9 cellular contexts compared by ENCODE assay signal in the genomic region with DNA sequence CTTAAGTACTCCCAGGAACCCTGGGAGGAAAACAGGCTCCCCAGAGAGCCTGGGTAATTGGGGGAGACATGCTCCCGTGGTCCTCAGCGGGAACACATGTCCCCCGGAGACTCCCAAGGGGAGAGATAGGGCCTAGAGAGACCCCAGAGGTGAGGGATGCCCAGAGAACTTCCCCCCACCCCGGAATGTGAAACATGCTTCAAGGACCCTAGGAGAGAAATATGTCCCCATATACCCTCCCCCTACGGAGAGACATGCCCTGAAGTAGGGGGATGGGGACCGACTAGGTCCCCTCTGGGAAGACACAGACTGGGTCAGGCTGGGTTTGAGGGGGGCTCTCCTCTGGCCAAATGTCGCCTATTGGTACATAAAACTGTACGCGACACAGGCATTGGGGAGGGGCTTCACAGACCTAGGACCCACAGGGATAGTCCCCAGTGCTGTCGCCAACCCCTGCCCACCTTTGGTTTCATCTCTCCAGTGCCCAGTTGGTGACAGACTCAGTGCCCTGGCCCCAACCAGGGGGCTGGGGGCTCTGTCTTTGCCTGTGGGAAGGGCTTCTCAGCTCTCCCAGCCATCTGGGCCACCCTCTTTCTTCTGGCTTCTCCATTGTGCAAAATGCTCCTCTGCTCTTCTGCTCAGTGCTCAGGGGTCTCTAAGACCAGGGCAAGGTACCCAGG.
A peak's percentile ranks its signal among the peaks of the same experiment; 100 is the strongest.
DNase-seq lines count a peak whose midpoint lies in the region; ATAC-seq and TF ChIP-seq lines count a peak whose summit lies in the region.
"Had no signal": no experiment of that assay in that cellular context is flagged by ENCODE, and none has a peak within 500 bp of the region (broad histone marks: within the 10 kb centered on the region; RNA-seq: fewer than 3 reads in every experiment).

No MANE protein-coding gene starts in this region.

- no peaks in the 10 kb centered on the region for H3K9me3 Mint-ChIP-seq in nephron progenitor cell

- peak overlapping the region; percentile 100 for H3K27ac ChIP-seq in C4-2B
- no peak overlapping the region for H3K27ac ChIP-seq in HEK293 (ENCODE audit: extremely low read depth, low read depth, low read length)
- H3K27ac ChIP-seq in coronary artery, result peak overlapping the region; percentile 91 to 93

- H3K36me3 ChIP-seq in HEK293 (ENCODE audit: control insufficient read depth in 2 of 2, insufficient read depth in 1 of 2, low read length in 2 of 2), result no peaks in the 10 kb centered on the region

- no peak overlapping the region for H3K27ac Mint-ChIP-seq in nephron progenitor cell

- H3K36me3 Mint-ChIP-seq in nephron progenitor cell (ENCODE audit: low read depth), result no peaks in the 10 kb centered on the region

- POLR2A ChIA-PET in HEK293 (lab: Yijun Ruan, JAX), result no interaction called here

- DNase-seq in coronary artery (ENCODE audit: low spot score) (no peak), nephron progenitor cell (no peak), NCI-H2107 (lab: John Stamatoyannopoulos, UW) (no peak)
- DNase-seq: activated CD4-positive, alpha-beta T cell treated with anti-CD3 and anti-CD28 coated beads, Interleukin-2, amount 50 U/mL, for 48 hours had no signal

- no peaks in the 10 kb centered on the region for H3K9me3 ChIP-seq in HEK293 (ENCODE audit: control insufficient read depth, insufficient read depth, low read depth, low read length)

- H3K4me1 ChIP-seq in HEK293 (ENCODE audit: control insufficient read depth, insufficient read depth, low read length), result peaks cover 7% of the 10 kb centered on the region

- TF ChIP-seq CTCF in C4-2B (conservative IDR thresholded peaks at IDR 0.05), result no peak
- TF ChIP-seq CTCF in HEK293 (tag by site-specific recombination; IDR thresholded peaks at IDR 0.05), result no peak
- no peak for TF ChIP-seq CTCF in coronary artery (IDR thresholded peaks at IDR 0.05)
- TF ChIP-seq CTCF in nephron progenitor cell (IDR thresholded peaks at IDR 0.05), result no peak

- CTCF ChIA-PET in HEK293 (lab: Yijun Ruan, JAX), result no interaction called here

- no peak for ATAC-seq in GM19463 (IDR thresholded peaks at IDR 0.05; ENCODE audit: unreplicated experiment)
- no peak for ATAC-seq in HG02870 (IDR thresholded peaks at IDR 0.05; ENCODE audit: unreplicated experiment)
- ATAC-seq in GM21423 (IDR thresholded peaks at IDR 0.05; ENCODE audit: unreplicated experiment), result no peak

- H3K4me1 Mint-ChIP-seq in nephron progenitor cell, result peaks cover 28% of the 10 kb centered on the region

- H3K4me3 Mint-ChIP-seq in nephron progenitor cell, result peak overlapping the region; percentile 60

- H3K27me3 Mint-ChIP-seq in nephron progenitor cell (ENCODE audit: low read depth, poor library complexity), result no peaks in the 10 kb centered on the region

- H3K4me3 ChIP-seq in HEK293 (ENCODE audit: low read depth, low read length) (no peak overlapping the region), coronary artery (no peak overlapping the region)

TF ChIP-seq in HEK293, 187 proteins besides CTCF, POLR2A, EP300 and RAD21:
- TF ChIP-seq IKZF3 (tag by site-specific recombination; IDR thresholded peaks at IDR 0.05) (0 out of 2 replicates have a peak, but pooled peaks have one; percentile 43), ZNF654 (tag by site-specific recombination; IDR thresholded peaks at IDR 0.05; ENCODE audit: low read depth) (no peak), ZFP41 (tag by site-specific recombination; IDR thresholded peaks at IDR 0.05; ENCODE audit: borderline replicate concordance) (no peak), ZNF335 (tag by site-specific recombination; conservative IDR thresholded peaks at IDR 0.05) (0 out of 2 replicates have a peak, but pooled peaks have one; percentile 9), ZNF792 (tag by site-specific recombination; IDR thresholded peaks at IDR 0.05) (no peak), ZNF175 (tag by site-specific recombination; IDR thresholded peaks at IDR 0.05) (no peak)
